Comparison of ENCODE assay signal across 1 cellular context in genomic region chr12:105194947-105195346, GRCh38.
TF ChIP-seq lines count a peak whose summit lies in the region.

No MANE protein-coding gene starts in this region.

TF ChIP-seq in GM23338, 12 proteins besides CTCF, POLR2A, EP300 and RAD21 (continued from another document):
- TF ChIP-seq ZNF462 (CRISPR knock-in tag; IDR thresholded peaks at IDR 0.05) (no peak), REST (IDR thresholded peaks at IDR 0.05; ENCODE audit: unreplicated experiment) (no peak), STAT1 (IDR thresholded peaks at IDR 0.05; ENCODE audit: unreplicated experiment) (no peak), ZNF331 (CRISPR knock-in tag; IDR thresholded peaks at IDR 0.05; ENCODE audit: low read depth) (no peak), ZNF114 (CRISPR knock-in tag; IDR thresholded peaks at IDR 0.05) (no peak), EZH2phosphoT487 (IDR thresholded peaks at IDR 0.05; ENCODE audit: unreplicated experiment) (no peak), JUNB (IDR thresholded peaks at IDR 0.05; ENCODE audit: unreplicated experiment) (no peak)
